10 cellular contexts compared by ENCODE assay signal in genomic region chr6:88135578-88136114, GRCh38. TPM values are rescaled to one million over a fixed set of nuclear protein-coding genes. Genes with fewer than 3 reads are reported as not detected.
DNase-seq lines count a peak whose midpoint lies in the region; ATAC-seq and TF ChIP-seq lines count a peak whose summit lies in the region.
"Had no signal": no experiment of that assay in that cellular context is flagged by ENCODE, and none has a peak within 500 bp of the region (broad histone marks: within the 10 kb centered on the region; RNA-seq: fewer than 3 reads in every experiment).

No MANE protein-coding gene starts in this region.

- peaks cover 3% of the 10 kb centered on the region for H3K9me3 Mint-ChIP-seq in mesothelial cell of epicardium

- no peak overlapping the region for H3K4me3 Mint-ChIP-seq in mesothelial cell of epicardium
- H3K4me3 Mint-ChIP-seq: activated CD8-positive, alpha-beta memory T cell treated with anti-CD3 and anti-CD28 coated beads, Interleukin-2, amount 10 ng/mL, durations not matched to agents 7 days and 5 days had no signal

- ATAC-seq in GM19395 (IDR thresholded peaks at IDR 0.05; ENCODE audit: unreplicated experiment) (peak; percentile 84), HG02870 (IDR thresholded peaks at IDR 0.05; ENCODE audit: unreplicated experiment) (peak; percentile 82), HG03571 (IDR thresholded peaks at IDR 0.05; ENCODE audit: unreplicated experiment) (peak; percentile 82)
- ATAC-seq: activated CD8-positive, alpha-beta memory T cell treated with anti-CD3 and anti-CD28 coated beads, Interleukin-2, amount 10 ng/mL, durations not matched to agents 7 days and 5 days had no signal

- H3K27ac Mint-ChIP-seq in mesothelial cell of epicardium, result no peak overlapping the region
- H3K27ac Mint-ChIP-seq: activated CD8-positive, alpha-beta memory T cell treated with anti-CD3 and anti-CD28 coated beads, Interleukin-2, amount 10 ng/mL, durations not matched to agents 7 days and 5 days had no signal

- H3K36me3 Mint-ChIP-seq in mesothelial cell of epicardium, result no peaks in the 10 kb centered on the region
- H3K36me3 Mint-ChIP-seq: activated CD8-positive, alpha-beta memory T cell treated with anti-CD3 and anti-CD28 coated beads, Interleukin-2, amount 10 ng/mL, durations not matched to agents 7 days and 5 days had no signal

- H3K27me3 Mint-ChIP-seq in mesothelial cell of epicardium (ENCODE audit: low read depth), result no peaks in the 10 kb centered on the region

- TF ChIP-seq CTCF in GM10266 (IDR thresholded peaks at IDR 0.05; ENCODE audit: control insufficient read depth, insufficient read depth, low read depth, missing control alignments) (no peak), mesothelial cell of epicardium (IDR thresholded peaks at IDR 0.05; ENCODE audit: unreplicated experiment) (no peak)

- no peaks in the 10 kb centered on the region for H3K4me1 Mint-ChIP-seq in mesothelial cell of epicardium
- H3K4me1 Mint-ChIP-seq: activated CD8-positive, alpha-beta memory T cell treated with anti-CD3 and anti-CD28 coated beads, Interleukin-2, amount 10 ng/mL, durations not matched to agents 7 days and 5 days had no signal

- intact Hi-C loops in cardiac septum (cut with DNase I), result no loop called here

- DNase-seq in GM10266 (ENCODE audit: extremely low spot score) (peak; percentile 25), cardiac septum (ENCODE audit: low spot score) (no peak), mesothelial cell of epicardium (ENCODE audit: low spot score in 2 of 2, unreplicated experiment in 2 of 2) (no peak), T-helper 1 cell (no peak), T-helper 2 cell (no peak)
- DNase-seq: activated CD8-positive, alpha-beta memory T cell treated with anti-CD3 and anti-CD28 coated beads, Interleukin-2, amount 10 ng/mL, durations not matched to agents 7 days and 5 days; NCI-H2081 treated with DMSO at 0.1 percent for 48 hours had no signal

RNA-seq across cellular contexts. Expression of gene CNR1, which starts 30.5 kb away (rescaled TPM):
- total RNA-seq in cardiac septum (2.9 TPM), mesothelial cell of epicardium (6.2 to 6.9 TPM (median 6.3 TPM) in 3 replicates)
- total RNA-seq: activated CD8-positive, alpha-beta memory T cell treated with anti-CD3 and anti-CD28 coated beads, Interleukin-2, amount 10 ng/mL, durations not matched to agents 7 days and 5 days had no signal
